In genomic region chr5:60517094-60517694, GRCh38 we compare ENCODE assay signal across 24 cellular contexts.
"Had no signal": no experiment of that assay in that cellular context is flagged by ENCODE, and none has a peak within 500 bp of the region (broad histone marks: within the 10 kb centered on the region; RNA-seq: fewer than 3 reads in every experiment).

No MANE protein-coding gene starts in this region.

- H3K9me3 Mint-ChIP-seq: activated CD4-positive, alpha-beta T cell treated with anti-CD3 and anti-CD28 coated beads, Interleukin-2, amount 10 ng/mL, durations not matched to agents 7 days and 5 days; activated naive CD4-positive, alpha-beta T cell treated with anti-CD3 and anti-CD28 coated beads for 36 hours; activated T-cell treated with anti-CD3 and anti-CD28 coated beads, Interleukin-2, amount 50 U/mL, for 4 hours; brain; nephron had no signal

- ATAC-seq: activated CD8-positive, alpha-beta T cell treated with anti-CD3 and anti-CD28 coated beads, Interleukin-2, amount 10 ng/mL, durations not matched to agents 7 days and 5 days; activated T-cell treated with anti-CD3 and anti-CD28 coated beads, Interleukin-2, amount 50 U/mL, for 4 hours; left ventricle myocardium superior had no signal

- H3K27ac ChIP-seq: dorsolateral prefrontal cortex, testis, upper lobe of left lung had no signal

- H3K27me3 Mint-ChIP-seq: brain had no signal

- H3K4me3 Mint-ChIP-seq: activated CD4-positive, alpha-beta T cell treated with anti-CD3 and anti-CD28 coated beads, Interleukin-2, amount 10 ng/mL, durations not matched to agents 7 days and 5 days; activated CD8-positive, alpha-beta T cell treated with anti-CD3 and anti-CD28 coated beads, Interleukin-2, amount 10 ng/mL, durations not matched to agents 7 days and 5 days; activated naive CD4-positive, alpha-beta T cell treated with anti-CD3 and anti-CD28 coated beads for 36 hours; activated T-cell treated with anti-CD3 and anti-CD28 coated beads, Interleukin-2, amount 50 U/mL, for 4 hours; brain; nephron had no signal

- H3K27ac Mint-ChIP-seq: activated CD4-positive, alpha-beta T cell treated with anti-CD3 and anti-CD28 coated beads, Interleukin-2, amount 10 ng/mL, durations not matched to agents 7 days and 5 days; activated CD8-positive, alpha-beta T cell treated with anti-CD3 and anti-CD28 coated beads, Interleukin-2, amount 10 ng/mL, durations not matched to agents 7 days and 5 days; activated naive CD4-positive, alpha-beta T cell treated with anti-CD3 and anti-CD28 coated beads for 36 hours; brain; nephron had no signal

- H3K4me1 Mint-ChIP-seq: brain had no signal

- H3K36me3 Mint-ChIP-seq: brain had no signal

- H3K4me1 ChIP-seq: testis, upper lobe of left lung had no signal

- DNase-seq: activated CD4-positive, alpha-beta T cell treated with anti-CD3 and anti-CD28 coated beads, Interleukin-2, amount 10 ng/mL, durations not matched to agents 7 days and 5 days; activated CD8-positive, alpha-beta memory T cell treated with anti-CD3 and anti-CD28 coated beads, Interleukin-2, amount 50 U/mL, for 4 hours; activated CD8-positive, alpha-beta T cell treated with anti-CD3 and anti-CD28 coated beads, Interleukin-2, amount 10 ng/mL, durations not matched to agents 7 days and 5 days; activated naive CD4-positive, alpha-beta T cell treated with anti-CD3 and anti-CD28 coated beads for 36 hours; activated T-cell treated with anti-CD3 and anti-CD28 coated beads, Interleukin-2, amount 50 U/mL, for 4 hours; anterior cingulate cortex; caudate nucleus; dorsolateral prefrontal cortex; foreskin melanocyte; left ventricle myocardium superior; mesendoderm; nucleus accumbens; retina; stimulated activated CD4-positive, alpha-beta T cell treated with anti-CD3 and anti-CD28 coated beads, Interleukin-12 subunit alpha, Interleukin-12 subunit beta, amount 100 ng/mL, for 4 hours; stimulated activated CD4-positive, alpha-beta T cell treated with anti-CD3 and anti-CD28 coated beads, Interleukin-1b, Interleukin-23, amount 100 ng/mL, for 48 hours; stimulated activated CD8-positive, alpha-beta memory T cell treated with anti-CD3 and anti-CD28 coated beads, Interleukin-4, amount 100 ng/mL, for 48 hours; stomach; T-helper 1 cell; T-helper 9 cell; testis had no signal

- H3K36me3 ChIP-seq: heart left ventricle, stomach, upper lobe of left lung had no signal

- H3K4me3 ChIP-seq: dorsolateral prefrontal cortex, heart left ventricle, stomach, testis, upper lobe of left lung had no signal

- H3K27me3 ChIP-seq: dorsolateral prefrontal cortex, heart left ventricle, stomach, testis, upper lobe of left lung had no signal

- H3K9me3 ChIP-seq: stomach, testis, upper lobe of left lung had no signal
